16 cellular contexts compared by ENCODE assay signal in genomic region chr1:111850124-111850523, GRCh38.
A peak's percentile ranks its signal among the peaks of the same experiment; 100 is the strongest.
DNase-seq lines count a peak whose midpoint lies in the region; ATAC-seq and TF ChIP-seq lines count a peak whose summit lies in the region.
"Had no signal": no experiment of that assay in that cellular context is flagged by ENCODE, and none has a peak within 500 bp of the region (broad histone marks: within the 10 kb centered on the region; RNA-seq: fewer than 3 reads in every experiment).

No MANE protein-coding gene starts in this region.

- H3K4me1 ChIP-seq in heart right ventricle, result peaks cover 0 to 52% (median 37%) of the 10 kb centered on the region in 9 donors
- peaks cover 11% of the 10 kb centered on the region for H3K4me1 ChIP-seq in right cardiac atrium (ENCODE audit: control insufficient read depth, insufficient read depth, low read length)

- H3K4me1 Mint-ChIP-seq in brain, result peaks cover 58% of the 10 kb centered on the region
- H3K4me1 Mint-ChIP-seq: B cell had no signal

- intact Hi-C loops in heart right ventricle (cut with DNase I) (loop anchor here in 1 of 10 donors (10.0 kb wide), 1 partner anchor 115 kb away; no protein-coding TSS in a partner anchor), right cardiac atrium (cut with DNase I) (no loop called here)

- no peaks in the 10 kb centered on the region for H3K36me3 Mint-ChIP-seq in brain

- CTCF ChIA-PET in GM10248 (lab: Yijun Ruan, JAX), result no interaction called here

- peaks cover 5% of the 10 kb centered on the region for H3K27me3 Mint-ChIP-seq in brain

- H3K27ac Mint-ChIP-seq in brain, result peak overlapping the region in 3 of 5 experiments; percentile 21 to 95 (median 44)
- H3K27ac Mint-ChIP-seq: B cell; CD4-positive, alpha-beta T cell; H9 had no signal

- POLR2A ChIA-PET in GM10248 (lab: Yijun Ruan, JAX), result no interaction called here

- TF ChIP-seq CTCF in brain (conservative IDR thresholded peaks at IDR 0.05) (no peak), heart right ventricle (IDR thresholded peaks at IDR 0.05) (no peak), GM10248 (IDR thresholded peaks at IDR 0.05; ENCODE audit: control extremely low read depth, extremely low read depth, low read depth, missing control alignments) (no peak)

- ATAC-seq in heart right ventricle, result peak; percentile 54 to 83 (median 74)
- peak; percentile 38 to 45 for ATAC-seq in right cardiac atrium
- ATAC-seq in GM18519 (IDR thresholded peaks at IDR 0.05; ENCODE audit: low FRiP score, unreplicated experiment), result no peak

- no peaks in the 10 kb centered on the region for H3K36me3 ChIP-seq in heart right ventricle

- H3K4me3 ChIP-seq in heart right ventricle, result no peak overlapping the region
- H3K4me3 ChIP-seq in right cardiac atrium (ENCODE audit: low read length), result no peak overlapping the region

- H3K27me3 ChIP-seq in heart right ventricle (no peaks in the 10 kb centered on the region), right cardiac atrium (ENCODE audit: control insufficient read depth, insufficient read depth) (no peaks in the 10 kb centered on the region)

- peaks cover 0 to 4% (median 0%) of the 10 kb centered on the region in 5 experiments for H3K9me3 Mint-ChIP-seq in brain
- H3K9me3 Mint-ChIP-seq: CD4-positive, alpha-beta T cell; H9 had no signal

- DNase-seq in NCI-H446 treated with DMSO at 0.1 percent for 48 hours (lab: John Stamatoyannopoulos, UW) (peak; percentile 18), heart right ventricle (peak in 1 of 2 donors; percentile 36), right cardiac atrium (peak in 1 of 3 donors; percentile 57), GM10248 (ENCODE audit: extremely low spot score) (no peak), NCI-H2196 treated with DMSO at 0.1 percent for 48 hours (lab: John Stamatoyannopoulos, UW; ENCODE audit: unreplicated experiment) (no peak)
- DNase-seq: ACHN; C1 segment of cervical spinal cord; Calu3; CD4-positive, alpha-beta T cell; DMS 273 treated with DMSO at 0.1 percent for 48 hours; DMS79; GOT3; H9 had no signal

- peak overlapping the region in 5 of 10 donors; percentile 12 to 65 (median 43) for H3K27ac ChIP-seq in heart right ventricle
- H3K27ac ChIP-seq in right cardiac atrium (ENCODE audit: low read length), result peak overlapping the region; percentile 73

- 27 to 32% methylated on average over 2 of the region's 2 CpGs for WGBS in heart right ventricle, 2 donors
- 31% methylated on average over 2 of the region's 2 CpGs for WGBS in right cardiac atrium

- H3K9me3 ChIP-seq in heart right ventricle (no peaks in the 10 kb centered on the region), right cardiac atrium (ENCODE audit: control insufficient read depth, low read length) (no peaks in the 10 kb centered on the region)

- peak overlapping the region in 1 of 5 experiments; percentile 33 for H3K4me3 Mint-ChIP-seq in brain
- H3K4me3 Mint-ChIP-seq: B cell; CD4-positive, alpha-beta T cell; H9 had no signal
